Comparison of ENCODE assay signal across 11 cellular contexts in the genomic region with DNA sequence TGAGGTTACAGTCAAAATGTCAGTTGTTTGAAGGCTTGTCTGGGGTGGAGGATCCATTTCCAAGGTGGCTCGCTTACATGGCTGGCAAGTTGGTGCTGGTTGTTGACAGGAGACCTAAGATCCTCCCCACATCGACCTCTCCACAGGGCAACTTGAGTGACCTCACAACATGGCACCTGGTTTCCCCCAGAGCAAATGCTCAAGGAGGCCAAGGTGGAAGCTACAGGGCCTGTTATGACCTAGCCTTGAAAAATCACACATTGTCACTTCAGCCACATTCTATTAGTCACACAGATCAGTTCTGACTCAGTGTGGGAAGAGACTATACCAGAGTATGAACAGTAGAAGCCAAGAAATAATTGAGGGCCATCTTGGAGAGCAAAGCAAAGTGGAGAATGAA. TPM values are rescaled to one million over a fixed set of nuclear protein-coding genes. Genes with fewer than 3 reads are reported as not detected.
A peak's percentile ranks its signal among the peaks of the same experiment; 100 is the strongest.
DNase-seq lines count a peak whose midpoint lies in the region; ATAC-seq and TF ChIP-seq lines count a peak whose summit lies in the region.
"Had no signal": no experiment of that assay in that cellular context is flagged by ENCODE, and none has a peak within 500 bp of the region (broad histone marks: within the 10 kb centered on the region; RNA-seq: fewer than 3 reads in every experiment).

No MANE protein-coding gene starts in this region.

- H3K4me1 ChIP-seq in mesenchymal stem cell (ENCODE audit: control insufficient read depth, insufficient read depth, low read depth, low read length) (peaks cover 2% of the 10 kb centered on the region), gastroesophageal sphincter (peaks cover 0 to 10% (median 0%) of the 10 kb centered on the region in 3 donors), mucosa of descending colon (ENCODE audit: low read depth) (no peaks in the 10 kb centered on the region)
- H3K4me1 ChIP-seq: gastrocnemius medialis had no signal

- peaks cover 6% of the 10 kb centered on the region for H3K36me3 Mint-ChIP-seq in CD4-positive, alpha-beta T cell (ENCODE audit: low read depth)
- no peaks in the 10 kb centered on the region for H3K36me3 Mint-ChIP-seq in HFFc6 (ENCODE audit: low read depth)
- peaks cover 15% of the 10 kb centered on the region for H3K36me3 Mint-ChIP-seq in activated T-cell treated with anti-CD3 and anti-CD28 coated beads, Interleukin-2, amount 50 U/mL, for 4 hours (ENCODE audit: insufficient read depth)

- no peak overlapping the region for H4K8ac ChIP-seq in mesenchymal stem cell (ENCODE audit: low read length)

- H3K27me3 ChIP-seq in CD4-positive, alpha-beta T cell (ENCODE audit: control insufficient read depth, insufficient read depth, low read length) = no peaks in the 10 kb centered on the region
- H3K27me3 ChIP-seq in mesenchymal stem cell (ENCODE audit: control insufficient read depth in 1 of 2, insufficient read depth in 1 of 2, low read length in 2 of 2) (no peaks in the 10 kb centered on the region), gastroesophageal sphincter (no peaks in the 10 kb centered on the region)
- H3K27me3 ChIP-seq: gastrocnemius medialis had no signal

- H3K4me3 Mint-ChIP-seq in CD4-positive, alpha-beta T cell = peak overlapping the region; percentile 13
- no peak overlapping the region for H3K4me3 Mint-ChIP-seq in HFFc6
- H3K4me3 Mint-ChIP-seq in activated T-cell treated with anti-CD3 and anti-CD28 coated beads, Interleukin-2, amount 50 U/mL, for 4 hours = no peak overlapping the region

- no peak overlapping the region for H3K4ac ChIP-seq in mesenchymal stem cell (ENCODE audit: low read depth in 1 of 2, low read length in 2 of 2)

- WGBS in mesenchymal stem cell = 65% methylated on average over 2 of the region's 2 CpGs
- 90% methylated on average over 2 of the region's 2 CpGs; no CpG with 5 or more reads in 1 of the 2 donors for WGBS in gastroesophageal sphincter (ENCODE audit: low coverage in 1 of 2), 2 donors

- peak overlapping the region; percentile 100 for H3K27ac ChIP-seq in CD4-positive, alpha-beta T cell (ENCODE audit: low read depth, low read length)
- H3K27ac ChIP-seq in mesenchymal stem cell (ENCODE audit: low read length, poor library complexity, severe bottlenecking) (no peak overlapping the region), gastroesophageal sphincter (no peak overlapping the region)
- H3K27ac ChIP-seq: gastrocnemius medialis had no signal

- H3K36me3 ChIP-seq in mesenchymal stem cell (ENCODE audit: control insufficient read depth in 1 of 2, insufficient read depth in 2 of 2, low read depth in 1 of 2, low read length in 2 of 2) = no peaks in the 10 kb centered on the region
- no peaks in the 10 kb centered on the region for H3K36me3 ChIP-seq in gastroesophageal sphincter
- H3K36me3 ChIP-seq in mucosa of descending colon (ENCODE audit: low read depth) = no peaks in the 10 kb centered on the region
- H3K36me3 ChIP-seq: gastrocnemius medialis had no signal

- H3K4me1 Mint-ChIP-seq in CD4-positive, alpha-beta T cell (ENCODE audit: low read depth) = peaks cover 74% of the 10 kb centered on the region
- peaks cover 26% of the 10 kb centered on the region for H3K4me1 Mint-ChIP-seq in HFFc6 (ENCODE audit: low read depth)
- H3K4me1 Mint-ChIP-seq in activated T-cell treated with anti-CD3 and anti-CD28 coated beads, Interleukin-2, amount 50 U/mL, for 4 hours (ENCODE audit: low read depth) = peaks cover 79% of the 10 kb centered on the region

- no peak for DNase-seq in CD4-positive, alpha-beta T cell
- peak; percentile 25 for DNase-seq in HFFc6
- DNase-seq in activated T-cell treated with anti-CD3 and anti-CD28 coated beads, Interleukin-2, amount 50 U/mL, for 4 hours = no peak
- peak; percentile 18 for DNase-seq in mesenchymal stem cell
- no peak for DNase-seq in SKM-1 treated with dmso at 0.1 percent for 144 hours (lab: John Stamatoyannopoulos, UW; ENCODE audit: unreplicated experiment)
- DNase-seq in NCI-H2196 treated with DMSO at 0.1 percent for 48 hours (lab: John Stamatoyannopoulos, UW; ENCODE audit: unreplicated experiment) = no peak
- DNase-seq in mucosa of descending colon = no peak
- DNase-seq: gastrocnemius medialis, NCI-H1105 treated with DMSO at 0.1 percent for 48 hours had no signal

- TF ChIP-seq POLR2A in gastroesophageal sphincter (IDR thresholded peaks at IDR 0.05) = no peak

- no peak for TF ChIP-seq CTCF in CD4-positive, alpha-beta T cell (IDR thresholded peaks at IDR 0.05)
- TF ChIP-seq CTCF in HFFc6 (IDR thresholded peaks at IDR 0.05) = no peak
- TF ChIP-seq CTCF in gastroesophageal sphincter (IDR thresholded peaks at IDR 0.05) = no peak
- TF ChIP-seq CTCF in mucosa of descending colon (IDR thresholded peaks at IDR 0.05) = no peak

- H3K23ac ChIP-seq in mesenchymal stem cell (ENCODE audit: low read length in 2 of 2) = no peak overlapping the region

- H3K9me3 ChIP-seq in CD4-positive, alpha-beta T cell (ENCODE audit: control insufficient read depth, low read length) = no peaks in the 10 kb centered on the region
- H3K9me3 ChIP-seq in mesenchymal stem cell (ENCODE audit: control insufficient read depth, low read length) = no peaks in the 10 kb centered on the region
- H3K9me3 ChIP-seq in gastroesophageal sphincter = no peaks in the 10 kb centered on the region
- no peaks in the 10 kb centered on the region for H3K9me3 ChIP-seq in mucosa of descending colon
- H3K9me3 ChIP-seq: gastrocnemius medialis had no signal

- H2BK5ac ChIP-seq in mesenchymal stem cell (ENCODE audit: low read depth, low read length, poor library complexity, severe bottlenecking) = no peak overlapping the region

- no peak overlapping the region for H3K4me2 ChIP-seq in mesenchymal stem cell (ENCODE audit: low read length, poor library complexity, severe bottlenecking)

- H3K9me3 Mint-ChIP-seq in CD4-positive, alpha-beta T cell = peaks cover 4% of the 10 kb centered on the region
- H3K9me3 Mint-ChIP-seq in HFFc6 = no peaks in the 10 kb centered on the region; the same call in 1 of the 2 replicates
- H3K9me3 Mint-ChIP-seq in activated T-cell treated with anti-CD3 and anti-CD28 coated beads, Interleukin-2, amount 50 U/mL, for 4 hours = peaks cover 23% of the 10 kb centered on the region

- H2BK12ac ChIP-seq in mesenchymal stem cell (ENCODE audit: low read length in 2 of 2) = no peak overlapping the region

- POLR2A ChIA-PET in CD4-positive, alpha-beta T cell (lab: Charles Lee) = interaction anchor here (3.9 kb wide), 1 partner anchor 14 kb away, joined by 156 read pairs; a partner anchor contains a TSS

- H2BK120ac ChIP-seq in mesenchymal stem cell (ENCODE audit: low read depth, low read length) = no peak overlapping the region

- ATAC-seq in CD4-positive, alpha-beta T cell (ENCODE audit: poor library complexity) = no peak
- ATAC-seq in activated T-cell treated with anti-CD3 and anti-CD28 coated beads, Interleukin-2, amount 50 U/mL, for 4 hours = peak; percentile 58 to 61
- ATAC-seq in gastroesophageal sphincter (no peak), mucosa of descending colon (no peak)
- ATAC-seq: gastrocnemius medialis had no signal

- no peaks in the 10 kb centered on the region for H3K27me3 Mint-ChIP-seq in CD4-positive, alpha-beta T cell
- peaks cover 13% of the 10 kb centered on the region for H3K27me3 Mint-ChIP-seq in HFFc6 (ENCODE audit: insufficient read depth)
- no peaks in the 10 kb centered on the region for H3K27me3 Mint-ChIP-seq in activated T-cell treated with anti-CD3 and anti-CD28 coated beads, Interleukin-2, amount 50 U/mL, for 4 hours (ENCODE audit: low read depth)

- H2AFZ ChIP-seq in mesenchymal stem cell (ENCODE audit: low read depth, low read length) = no peak overlapping the region

- H2AK5ac ChIP-seq in mesenchymal stem cell (ENCODE audit: low read length, severe bottlenecking) = no peak overlapping the region

- H4K91ac ChIP-seq in mesenchymal stem cell (ENCODE audit: low read length) = no peak overlapping the region

- H3K18ac ChIP-seq in mesenchymal stem cell (ENCODE audit: low read depth in 1 of 2, low read length in 2 of 2) = no peak overlapping the region

- TF ChIP-seq EP300 in gastroesophageal sphincter (IDR thresholded peaks at IDR 0.05) = no peak

- no peak overlapping the region for H3K14ac ChIP-seq in mesenchymal stem cell (ENCODE audit: low read length in 2 of 2)

- intact Hi-C loops in CD4-positive, alpha-beta T cell (cut with DNase I, micrococcal nuclease) = loop anchor here in 1 of 2 experiments (5.0 kb wide), 3 partner anchors 73 to 197 kb away; a partner anchor contains a TSS
- intact Hi-C loops in mucosa of descending colon (cut with DNase I, micrococcal nuclease) = no loop called here

- no peak overlapping the region for H3K4me3 ChIP-seq in mesenchymal stem cell (ENCODE audit: insufficient read depth in 1 of 2, low read depth in 1 of 2, low read length in 2 of 2)
- no peak overlapping the region for H3K4me3 ChIP-seq in gastroesophageal sphincter
- H3K4me3 ChIP-seq in mucosa of descending colon = no peak overlapping the region
- H3K4me3 ChIP-seq: gastrocnemius medialis, lung had no signal

- CTCF ChIA-PET in CD4-positive, alpha-beta T cell (lab: Charles Lee) = interaction anchor here (1.4 to 2.2 kb wide), 2 partner anchors 11 to 23 kb away, joined by 4 to 7 read pairs; a partner anchor contains a TSS

- no peak overlapping the region for H3K9ac ChIP-seq in mesenchymal stem cell (ENCODE audit: low read length)

- H3K27ac Mint-ChIP-seq in CD4-positive, alpha-beta T cell = peak overlapping the region; percentile 98
- no peak overlapping the region for H3K27ac Mint-ChIP-seq in HFFc6

- H2BK15ac ChIP-seq in mesenchymal stem cell (ENCODE audit: low read depth, poor library complexity, severe bottlenecking) = no peak overlapping the region

- H3K79me1 ChIP-seq in mesenchymal stem cell (replicated peaks; ENCODE audit: low read length, poor library complexity, severe bottlenecking) = no peaks in the 10 kb centered on the region

RNA-seq across cellular contexts. Expression of a gene that starts 11.3 kb away (rescaled TPM):
- 100 to 1,000 TPM; 138 to 139 TPM for total RNA-seq in CD4-positive, alpha-beta T cell
- total RNA-seq in HFFc6 (2021; fragmentation: NEBNext Ultra II Directional; extraction: Animal tissue kit (Norgen Biotek cat#: 25700)) = 1 to 10 TPM; 2.4 to 6.0 (median 2.8) TPM
- total RNA-seq in activated T-cell treated with anti-CD3 and anti-CD28 coated beads, Interleukin-2, amount 50 U/mL, for 4 hours = 10 to 100 TPM; 28.4 to 47.3 (median 42.9) TPM
- 57.8 TPM for polyA plus RNA-seq in mesenchymal stem cell (2013, experiment 1 of 2)
- polyA plus RNA-seq in mesenchymal stem cell (2013, experiment 2 of 2) = 57.5 TPM
- 10 to 100 TPM; 15.7 to 21.2 (median 17.8) TPM for total RNA-seq in gastroesophageal sphincter
- 10 to 100 TPM in 2 of 3 donors, 1 to 10 TPM in 1; 9.9 to 52.2 (median 16.6) TPM for total RNA-seq in mucosa of descending colon

Comparison
In these comparisons a context has a peak if more than half of its experiments do, and no peak if none do; other contexts are left out.
1. ATAC-seq: peak in activated T-cell treated with anti-CD3 and anti-CD28 coated beads, Interleukin-2, amount 50 U/mL, for 4 hours (2 of 2); none in CD4-positive, alpha-beta T cell (single experiment), gastroesophageal sphincter (single experiment) and mucosa of descending colon (single experiment).
2. DNase-seq: peak in HFFc6 (single experiment) and mesenchymal stem cell (single experiment); none in CD4-positive, alpha-beta T cell (0 of 10), activated T-cell treated with anti-CD3 and anti-CD28 coated beads, Interleukin-2, amount 50 U/mL, for 4 hours (single experiment), SKM-1 treated with dmso at 0.1 percent for 144 hours (single experiment), NCI-H2196 treated with DMSO at 0.1 percent for 48 hours (single experiment) and mucosa of descending colon (0 of 3).